ENCODE assay signal across 1 cellular context in genomic region chr1:54407957-54408700, GRCh38.
TF ChIP-seq lines count a peak whose summit lies in the region.

No MANE protein-coding gene starts in this region.

TF ChIP-seq in GM12878, 131 proteins besides CTCF, POLR2A, EP300 and RAD21 (continued from another document):
- peak; percentile 77; the same call in 1 of the 2 replicates for TF ChIP-seq ZBTB40 (IDR thresholded peaks at IDR 0.05; ENCODE audit: borderline replicate concordance)
